In genomic region chr10:62870866-62871265, GRCh38 we compare ENCODE assay signal across 12 cellular contexts. TPM values are rescaled to one million over a fixed set of nuclear protein-coding genes. Genes with fewer than 3 reads are reported as not detected.
A peak's percentile ranks its signal among the peaks of the same experiment; 100 is the strongest.
DNase-seq lines count a peak whose midpoint lies in the region; ATAC-seq and TF ChIP-seq lines count a peak whose summit lies in the region.
"Had no signal": no experiment of that assay in that cellular context is flagged by ENCODE, and none has a peak within 500 bp of the region (broad histone marks: within the 10 kb centered on the region; RNA-seq: fewer than 3 reads in every experiment).

No MANE protein-coding gene starts in this region.

- peak; percentile 59 for DNase-seq in activated CD8-positive, alpha-beta memory T cell treated with anti-CD3 and anti-CD28 coated beads, Interleukin-2, amount 10 ng/mL, durations not matched to agents 7 days and 5 days
- no peak for DNase-seq in activated CD8-positive, alpha-beta memory T cell treated with anti-CD3 and anti-CD28 coated beads, Interleukin-2, amount 50 U/mL, for 4 hours
- peak; percentile 50 to 63 for DNase-seq in activated T-cell treated with anti-CD3 and anti-CD28 coated beads, Interleukin-2, amount 50 U/mL, for 72 hours
- no peak for DNase-seq in adrenal gland
- DNase-seq in UCSD-AML1 (lab: John Stamatoyannopoulos, UW; ENCODE audit: unreplicated experiment): no peak
- DNase-seq in DMS53 treated with DMSO at 0.1 percent for 48 hours (lab: John Stamatoyannopoulos, UW; ENCODE audit: unreplicated experiment): no peak
- DNase-seq: DMS153, GM23248, Karpas-422 had no signal

- no peaks in the 10 kb centered on the region for H3K36me3 ChIP-seq in adrenal gland (replicated peaks in 1 of 2)
- H3K36me3 ChIP-seq: vagina had no signal

- CTCF ChIA-PET in activated CD8-positive, alpha-beta memory T cell treated with anti-CD3 and anti-CD28 coated beads, Interleukin-2, amount 10 ng/mL, durations not matched to agents 7 days and 5 days (lab: Charles Lee): no interaction called here

- H3K9me3 ChIP-seq in adrenal gland (replicated peaks in 1 of 3): no peaks in the 10 kb centered on the region
- H3K9me3 ChIP-seq: vagina had no signal

- H3K36me3 Mint-ChIP-seq in activated CD8-positive, alpha-beta memory T cell treated with anti-CD3 and anti-CD28 coated beads, Interleukin-2, amount 10 ng/mL, durations not matched to agents 7 days and 5 days: peaks cover 7% of the 10 kb centered on the region
- H3K36me3 Mint-ChIP-seq in activated T-cell treated with anti-CD3 and anti-CD28 coated beads, Interleukin-2, amount 50 U/mL, for 72 hours (ENCODE audit: insufficient read depth in 2 of 2): peaks cover 3 to 7% of the 10 kb centered on the region in 2 donors

- H3K27ac ChIP-seq in adrenal gland: no peak overlapping the region
- H3K27ac ChIP-seq: GM23248, vagina had no signal

- H3K4me1 ChIP-seq in adrenal gland (replicated peaks in 1 of 2): no peaks in the 10 kb centered on the region
- H3K4me1 ChIP-seq: vagina had no signal

- no peak overlapping the region for H3K4me3 ChIP-seq in adrenal gland
- H3K4me3 ChIP-seq: GM23248, vagina had no signal

- H3K27me3 Mint-ChIP-seq in activated CD8-positive, alpha-beta memory T cell treated with anti-CD3 and anti-CD28 coated beads, Interleukin-2, amount 10 ng/mL, durations not matched to agents 7 days and 5 days: peaks cover 2% of the 10 kb centered on the region
- H3K27me3 Mint-ChIP-seq in activated T-cell treated with anti-CD3 and anti-CD28 coated beads, Interleukin-2, amount 50 U/mL, for 72 hours (ENCODE audit: low read depth): peaks cover 17% of the 10 kb centered on the region

- intact Hi-C loops in adrenal gland (cut with DNase I): no loop called here

- 80 to 90% (median 84%) methylated on average over 7 of the region's 7 CpGs for WGBS in adrenal gland, 4 donors

- ATAC-seq in activated CD8-positive, alpha-beta memory T cell treated with anti-CD3 and anti-CD28 coated beads, Interleukin-2, amount 10 ng/mL, durations not matched to agents 7 days and 5 days: peak; percentile 55
- ATAC-seq in GM19452 (IDR thresholded peaks at IDR 0.05; ENCODE audit: unreplicated experiment) (peak; percentile 87), HG02884 (IDR thresholded peaks at IDR 0.05; ENCODE audit: unreplicated experiment) (peak; percentile 99)
- peak; percentile 84 to 88 for ATAC-seq in activated T-cell treated with anti-CD3 and anti-CD28 coated beads, Interleukin-2, amount 50 U/mL, for 72 hours (replicated peaks in 1 of 2)

- no peaks in the 10 kb centered on the region for H3K27me3 ChIP-seq in adrenal gland
- H3K27me3 ChIP-seq: vagina had no signal

- TF ChIP-seq CTCF in adrenal gland (IDR thresholded peaks at IDR 0.05): no peak

- peaks cover 10% of the 10 kb centered on the region for H3K4me1 Mint-ChIP-seq in activated CD8-positive, alpha-beta memory T cell treated with anti-CD3 and anti-CD28 coated beads, Interleukin-2, amount 10 ng/mL, durations not matched to agents 7 days and 5 days
- peaks cover 41% of the 10 kb centered on the region for H3K4me1 Mint-ChIP-seq in activated T-cell treated with anti-CD3 and anti-CD28 coated beads, Interleukin-2, amount 50 U/mL, for 72 hours (ENCODE audit: low read depth)

- no peak overlapping the region for H3K4me3 Mint-ChIP-seq in activated CD8-positive, alpha-beta memory T cell treated with anti-CD3 and anti-CD28 coated beads, Interleukin-2, amount 10 ng/mL, durations not matched to agents 7 days and 5 days
- H3K4me3 Mint-ChIP-seq in activated T-cell treated with anti-CD3 and anti-CD28 coated beads, Interleukin-2, amount 50 U/mL, for 72 hours: peak overlapping the region; percentile 35 to 68

- TF ChIP-seq POLR2A in adrenal gland (IDR thresholded peaks at IDR 0.05): no peak

- H3K27ac Mint-ChIP-seq in activated CD8-positive, alpha-beta memory T cell treated with anti-CD3 and anti-CD28 coated beads, Interleukin-2, amount 10 ng/mL, durations not matched to agents 7 days and 5 days: no peak overlapping the region
- H3K27ac Mint-ChIP-seq in activated T-cell treated with anti-CD3 and anti-CD28 coated beads, Interleukin-2, amount 50 U/mL, for 72 hours: peak overlapping the region; percentile 79

- H3K9me3 Mint-ChIP-seq in activated CD8-positive, alpha-beta memory T cell treated with anti-CD3 and anti-CD28 coated beads, Interleukin-2, amount 10 ng/mL, durations not matched to agents 7 days and 5 days (ENCODE audit: low read depth): peaks cover 3% of the 10 kb centered on the region
- H3K9me3 Mint-ChIP-seq in activated T-cell treated with anti-CD3 and anti-CD28 coated beads, Interleukin-2, amount 50 U/mL, for 72 hours: peaks cover 4 to 6% of the 10 kb centered on the region in 2 donors

RNA-seq across cellular contexts. Expression of gene EGR2, which starts 54.7 kb away (rescaled TPM):
- total RNA-seq in activated CD8-positive, alpha-beta memory T cell treated with anti-CD3 and anti-CD28 coated beads, Interleukin-2, amount 10 ng/mL, durations not matched to agents 7 days and 5 days: 10 to 100 TPM in 1 of 2 experiments, 1 to 10 TPM in 1; 4.7 to 21.6 TPM
- total RNA-seq in activated T-cell treated with anti-CD3 and anti-CD28 coated beads, Interleukin-2, amount 50 U/mL, for 72 hours: 10 to 100 TPM; 64.3 to 76.7 TPM
- total RNA-seq in adrenal gland: 1 to 10 TPM in 4 of 8 donors, under 1 TPM in 4; 0.24 to 6.8 (median 0.84) TPM
- polyA plus RNA-seq in adrenal gland: 1 to 10 TPM; 1.8 to 4.2 (median 2.3) TPM

Comparison
In these comparisons a context has a peak if more than half of its experiments do, and no peak if none do; other contexts are left out.
1. DNase-seq: peak in activated CD8-positive, alpha-beta memory T cell treated with anti-CD3 and anti-CD28 coated beads, Interleukin-2, amount 10 ng/mL, durations not matched to agents 7 days and 5 days (single experiment) and activated T-cell treated with anti-CD3 and anti-CD28 coated beads, Interleukin-2, amount 50 U/mL, for 72 hours (2 of 2); none in activated CD8-positive, alpha-beta memory T cell treated with anti-CD3 and anti-CD28 coated beads, Interleukin-2, amount 50 U/mL, for 4 hours (single experiment), adrenal gland (0 of 7), UCSD-AML1 (single experiment) and DMS53 treated with DMSO at 0.1 percent for 48 hours (single experiment).
2. Peak in every context shown above with its lines, with median percentiles within 50 percentile points of each other: ATAC-seq.